ENCODE assay signal across 1 cellular context in genomic region chr1:69569983-69570755, GRCh38.
TF ChIP-seq lines count a peak whose summit lies in the region.

No MANE protein-coding gene starts in this region.

TF ChIP-seq in WTC11, 78 proteins besides CTCF, POLR2A, EP300 and RAD21:
- peak; percentile 69 for TF ChIP-seq USF2 (CRISPR knock-in tag; IDR thresholded peaks at IDR 0.05)
- TF ChIP-seq PRRX2 (CRISPR knock-in tag; IDR thresholded peaks at IDR 0.05), result no peak
TF ChIP-seq in WTC11: peak in this region for 1.
